8 cellular contexts compared by ENCODE assay signal in the genomic region with DNA sequence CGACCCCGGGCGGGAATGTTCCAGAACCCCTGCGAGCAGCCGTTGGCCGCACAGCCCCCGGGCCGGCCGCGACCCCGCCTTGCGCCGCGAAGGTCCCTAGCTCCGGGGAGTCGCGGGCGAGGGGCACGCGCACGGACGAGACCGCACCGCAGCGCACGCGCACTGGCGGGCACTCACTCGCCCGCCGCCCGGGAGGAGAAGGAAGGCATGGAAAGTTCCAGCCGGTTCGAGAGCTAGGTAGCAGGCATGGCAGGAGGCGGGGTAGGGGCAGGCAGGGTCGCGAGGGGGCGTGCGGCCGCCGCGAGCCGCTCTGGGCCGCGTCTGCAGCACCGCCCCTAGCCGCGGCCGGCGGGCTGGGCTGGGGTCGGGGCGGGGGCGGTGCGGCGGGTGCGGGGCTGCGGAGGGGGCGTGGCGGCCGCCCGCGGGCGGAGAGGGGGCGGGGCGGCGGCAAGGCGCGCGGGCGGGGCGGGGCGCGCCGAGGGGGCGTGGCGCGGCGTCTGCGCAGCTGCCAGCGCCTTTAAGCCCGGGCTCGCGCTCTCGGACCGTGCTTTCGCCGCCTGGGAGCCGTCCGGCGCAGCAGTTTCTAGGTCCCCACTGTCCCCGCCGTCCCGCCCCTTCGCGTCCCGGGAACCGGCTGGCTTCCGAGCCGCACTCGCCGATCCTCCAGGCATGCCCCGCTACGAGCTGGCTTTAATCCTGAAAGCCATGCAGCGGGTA. TPM values are rescaled to one million over a fixed set of nuclear protein-coding genes. Genes with fewer than 3 reads are reported as not detected.
A peak's percentile ranks its signal among the peaks of the same experiment; 100 is the strongest.
DNase-seq lines count a peak whose midpoint lies in the region; ATAC-seq and TF ChIP-seq lines count a peak whose summit lies in the region.

A gene (plus strand): TSS at position 547 of the 717 bp plus-strand sequence. CDS start 123 bp downstream, at position 670.
A gene (plus strand): TSS at position 547 of the 717 bp plus-strand sequence. CDS start 21,621 bp downstream, outside the sequence.

- no peaks in the 10 kb centered on the region for H3K27me3 ChIP-seq in hepatocyte
- H3K27me3 ChIP-seq in vagina: no peaks in the 10 kb centered on the region

- peak within 1 kb of the TSS; percentile 98 for H3K27ac ChIP-seq in hepatocyte
- peak within 1 kb of the TSS; percentile 97 for H3K27ac ChIP-seq in vagina

- peak in 1 of 2 donors; percentile 92 for TF ChIP-seq POLR2A in vagina (IDR thresholded peaks at IDR 0.05)

- in situ Hi-C loops in astrocyte of the cerebellum (cut with HindIII; ENCODE audit: low sequenced_read_pairs): no loop called here

- H3K79me2 ChIP-seq in hepatocyte: peaks cover 42% of the 10 kb centered on the region

- intact Hi-C loops in vagina (cut with DNase I): loop anchor here (10.0 kb wide), 1 partner anchor 128 kb away; no protein-coding TSS in a partner anchor

- H2AFZ ChIP-seq in hepatocyte: peak within 1 kb of the TSS; percentile 86

- no peaks in the 10 kb centered on the region for H3K9me3 ChIP-seq in hepatocyte (ENCODE audit: low read depth)
- no peaks in the 10 kb centered on the region for H3K9me3 ChIP-seq in vagina

- H3K36me3 ChIP-seq in hepatocyte (replicated peaks; ENCODE audit: insufficient read depth, low read depth) (no peaks in the 10 kb centered on the region), vagina (no peaks in the 10 kb centered on the region)

- TF ChIP-seq CTCF in astrocyte of the cerebellum (IDR thresholded peaks at IDR 0.05; ENCODE audit: low read depth, low read length, missing control alignments) (no peak), hepatocyte (IDR thresholded peaks at IDR 0.05; ENCODE audit: poor library complexity) (peak; percentile 14), vagina (IDR thresholded peaks at IDR 0.05) (peak in 1 of 3 experiments; percentile 7)

- peaks cover 37% of the 10 kb centered on the region for H4K20me1 ChIP-seq in hepatocyte (ENCODE audit: insufficient read depth, poor library complexity, severe bottlenecking)

- ATAC-seq in GM18498 (IDR thresholded peaks at IDR 0.05; ENCODE audit: unreplicated experiment) (peak; percentile 78), HG02840 (IDR thresholded peaks at IDR 0.05; ENCODE audit: low FRiP score, unreplicated experiment) (peak; percentile 78)

- WGBS in hepatocyte (ENCODE audit: low lambda C conversion rate, missing lambda C conversion rate): under 1% methylated on average over 32 of the region's 104 CpGs

- H3K4me3 ChIP-seq in astrocyte of the cerebellum (ENCODE audit: low read depth, low read length) (peak within 1 kb of the TSS; percentile 74), hepatocyte (peak within 1 kb of the TSS; percentile 98), vagina (peak within 1 kb of the TSS; percentile 69 to 89)

- no peaks in the 10 kb centered on the region for H3K9me2 ChIP-seq in hepatocyte (replicated peaks; ENCODE audit: insufficient read depth)

- DNase-seq in NCI-H146 (lab: John Stamatoyannopoulos, UW): peak; percentile 79
- peak; percentile 60 for DNase-seq in T-helper 22 cell (ENCODE audit: low read depth)
- peak; percentile 44 for DNase-seq in astrocyte of the cerebellum (ENCODE audit: low read depth)
- DNase-seq in hepatocyte (ENCODE audit: low spot score): peak; percentile 96
- DNase-seq in renal cortical epithelial cell (ENCODE audit: low read depth): peak; percentile 49
- no peak for DNase-seq in vagina (ENCODE audit: extremely low spot score in 2 of 2)

- H3K4me1 ChIP-seq in hepatocyte (ENCODE audit: insufficient read depth) (peaks cover 23% of the 10 kb centered on the region), vagina (peaks cover 37% of the 10 kb centered on the region)

- peak within 1 kb of the TSS; percentile 92 for H3K4me2 ChIP-seq in hepatocyte

RNA-seq across cellular contexts. Expression of the first gene that starts in this region (rescaled TPM):
- 54.9 and 72.3 TPM in 2 replicates for total RNA-seq in hepatocyte
- polyA plus RNA-seq in hepatocyte: 188 and 201 TPM in 2 replicates
- total RNA-seq in renal cortical epithelial cell: 9.4 and 33.8 TPM in 2 replicates
- total RNA-seq in vagina: 23.3 TPM

RNA-seq across cellular contexts. Expression of the second gene that starts in this region (rescaled TPM):
- total RNA-seq in hepatocyte (64.0 and 67.1 TPM in 2 replicates), renal cortical epithelial cell (13.9 and 65.8 TPM in 2 replicates), vagina (17.9 TPM)
- polyA plus RNA-seq in hepatocyte: 8.1 and 9.2 TPM in 2 replicates

Comparison
In these comparisons a context has a peak if more than half of its experiments do, and no peak if none do; other contexts are left out.
1. DNase-seq: peak in NCI-H146 (single experiment), T-helper 22 cell (single experiment), astrocyte of the cerebellum (single experiment), hepatocyte (single experiment) and renal cortical epithelial cell (single experiment); none in vagina (0 of 2).
2. Peak in every context shown above with its lines, with median percentiles within 50 percentile points of each other: H3K4me3 ChIP-seq.